Comparison of ENCODE assay signal across 17 cellular contexts in genomic region chr2:238135601-238136150, GRCh38. TPM values are rescaled to one million over a fixed set of nuclear protein-coding genes. Genes with fewer than 3 reads are reported as not detected.
DNase-seq lines count a peak whose midpoint lies in the region; ATAC-seq and TF ChIP-seq lines count a peak whose summit lies in the region.
"Had no signal": no experiment of that assay in that cellular context is flagged by ENCODE, and none has a peak within 500 bp of the region (broad histone marks: within the 10 kb centered on the region; RNA-seq: fewer than 3 reads in every experiment).

No MANE protein-coding gene starts in this region.

- no peak overlapping the region for H3K4me3 ChIP-seq in right atrium auricular region
- H3K4me3 ChIP-seq in lower lobe of right lung, result no peak overlapping the region
- no peak overlapping the region for H3K4me3 ChIP-seq in psoas muscle
- H3K4me3 ChIP-seq: A549, HAP-1 had no signal

- TF ChIP-seq CTCF in right atrium auricular region (IDR thresholded peaks at IDR 0.05) (no peak), lower lobe of right lung (IDR thresholded peaks at IDR 0.05) (no peak), psoas muscle (IDR thresholded peaks at IDR 0.05) (no peak), Calu3 (IDR thresholded peaks at IDR 0.05; ENCODE audit: unreplicated experiment) (no peak)

- H3K4me3 Mint-ChIP-seq in Calu3 (ENCODE audit: low read depth, unreplicated experiment), result no peak overlapping the region
- H3K4me3 Mint-ChIP-seq: CD14-positive monocyte; CD8-positive, alpha-beta T cell had no signal

- H3K9me3 ChIP-seq in right atrium auricular region, result no peaks in the 10 kb centered on the region
- no peaks in the 10 kb centered on the region for H3K9me3 ChIP-seq in lower lobe of right lung
- H3K9me3 ChIP-seq in psoas muscle, result no peaks in the 10 kb centered on the region
- H3K9me3 ChIP-seq: A549, HAP-1 had no signal

- ATAC-seq in lower lobe of right lung (no peak), psoas muscle (no peak), HG03460 (IDR thresholded peaks at IDR 0.05; ENCODE audit: unreplicated experiment) (no peak)
- ATAC-seq: A549; CD8-positive, alpha-beta T cell; HepG2 had no signal

- H3K27me3 ChIP-seq in right atrium auricular region (no peaks in the 10 kb centered on the region), lower lobe of right lung (ENCODE audit: low read depth) (no peaks in the 10 kb centered on the region), psoas muscle (ENCODE audit: insufficient read depth in 3 of 3, low read length in 2 of 3) (no peaks in the 10 kb centered on the region)

- intact Hi-C loops in cardiac septum (cut with DNase I), result loop anchor here (5.0 kb wide), 1 partner anchor 73 kb away; the partner anchor contains the start of gene SCLY
- intact Hi-C loops in lower lobe of right lung (cut with DNase I), result no loop called here
- intact Hi-C loops in psoas muscle (cut with DNase I), result loop anchor here (5.0 to 10.0 kb wide), 3 partner anchors 168 to 271 kb away; partner anchors contain the start of gene UBE2F (in 2 of the 2)
- intact Hi-C loops in Calu3 (cut with micrococcal nuclease; ENCODE audit: unreplicated experiment), result no loop called here

- peaks cover 2% of the 10 kb centered on the region for H3K36me3 ChIP-seq in right atrium auricular region
- no peaks in the 10 kb centered on the region for H3K36me3 ChIP-seq in lower lobe of right lung
- peaks cover 0 to 11% of the 10 kb centered on the region in 2 donors for H3K36me3 ChIP-seq in psoas muscle (ENCODE audit: insufficient read depth in 1 of 2, low read depth in 1 of 2)
- H3K36me3 ChIP-seq: HAP-1 had no signal

- no peaks in the 10 kb centered on the region for H3K36me3 Mint-ChIP-seq in Calu3 (ENCODE audit: insufficient read depth, unreplicated experiment)
- H3K36me3 Mint-ChIP-seq: CD14-positive monocyte; CD8-positive, alpha-beta T cell had no signal

- peaks cover 6% of the 10 kb centered on the region for H3K4me1 Mint-ChIP-seq in Calu3 (ENCODE audit: low read depth, unreplicated experiment)

- no peaks in the 10 kb centered on the region for H3K9me3 Mint-ChIP-seq in Calu3 (ENCODE audit: low read depth, unreplicated experiment)
- H3K9me3 Mint-ChIP-seq: CD14-positive monocyte; CD8-positive, alpha-beta T cell had no signal

- CTCF ChIA-PET in Calu3 (lab: Charles Lee), result no interaction called here

- WGBS in psoas muscle, 3 donors, result 79 to 84% (median 80%) methylated on average over 15 of the region's 15 CpGs

- no TSS peak for BruUV-seq in Calu3 (replicated peaks; lab: Mats Ljungman, UMichigan)

- peak overlapping the region; percentile 90 to 96 for H3K27ac ChIP-seq in right atrium auricular region
- H3K27ac ChIP-seq in lower lobe of right lung, result no peak overlapping the region
- H3K27ac ChIP-seq in psoas muscle, result peak overlapping the region; percentile 99

- H3K27me3 Mint-ChIP-seq in Calu3 (ENCODE audit: unreplicated experiment), result peaks cover 7% of the 10 kb centered on the region

- DNase-seq in right atrium auricular region (ENCODE audit: low spot score), result no peak
- no peak for DNase-seq in cardiac septum (ENCODE audit: low spot score)
- peak; percentile 21 for DNase-seq in lower lobe of right lung
- DNase-seq in psoas muscle, result peak in 1 of 2 donors; percentile 50
- no peak for DNase-seq in A172 (ENCODE audit: low spot score)
- no peak for DNase-seq in Calu3
- DNase-seq: COR-L47, DND-41, GDM1 had no signal

- H3K4me1 ChIP-seq in right atrium auricular region (peaks cover 0 to 44% of the 10 kb centered on the region in 2 donors), lower lobe of right lung (peaks cover 6% of the 10 kb centered on the region), psoas muscle (peaks cover 38% of the 10 kb centered on the region)
- H3K4me1 ChIP-seq: HAP-1 had no signal

- H3K27ac Mint-ChIP-seq in Calu3 (ENCODE audit: unreplicated experiment), result no peak overlapping the region
- H3K27ac Mint-ChIP-seq: CD8-positive, alpha-beta T cell had no signal

RNA-seq across cellular contexts. Expression of gene KLHL30, which starts 2.8 kb away (rescaled TPM):
- total RNA-seq in right atrium auricular region, result 10 to 100 TPM; 24.9 to 29.0 TPM
- total RNA-seq in cardiac septum, result 14.3 TPM
- 0.71 TPM for total RNA-seq in lower lobe of right lung
- total RNA-seq in psoas muscle, result 100 to 1,000 TPM in 3 of 4 donors, 10 to 100 TPM in 1; 82.1 to 175 (median 153) TPM
- polyA plus RNA-seq in psoas muscle, result 100 to 1,000 TPM in 1 of 3 donors, 10 to 100 TPM in 2; 67.7 to 121 (median 91.7) TPM
- 6.3 and 7.4 TPM in 2 replicates for total RNA-seq in A172 (2014; rRNA removed; shearing (Covaris generic))
- total RNA-seq in Calu3 (2022), result 0.64 and 1.3 TPM in 2 replicates
- total RNA-seq: CD8-positive, alpha-beta T cell; H1; HepG2 had no signal
- polyA plus RNA-seq: AG04450, H1 had no signal

RNA-seq across cellular contexts. Expression of gene ERFE, which starts 23.1 kb away (rescaled TPM):
- total RNA-seq in right atrium auricular region (1 to 10 TPM in 1 of 2 donors, under 1 TPM in 1; 0.33 to 1.5 TPM), cardiac septum (0.62 TPM), lower lobe of right lung (not detected), psoas muscle (10 to 100 TPM in 1 of 4 donors, 1 to 10 TPM in 3; 1.8 to 18.2 (median 4.5) TPM), Calu3 (2022) (2.4 and 4.0 TPM in 2 replicates)
- 10 to 100 TPM in 1 of 3 donors, 1 to 10 TPM in 2; 1.4 to 15.4 (median 1.7) TPM for polyA plus RNA-seq in psoas muscle
- total RNA-seq in A172 (2014; rRNA removed; shearing (Covaris generic)), result 25.3 and 31.3 TPM in 2 replicates
- total RNA-seq: CD8-positive, alpha-beta T cell; HepG2 had no signal
- polyA plus RNA-seq: CD14-positive monocyte had no signal

RNA-seq across cellular contexts. Expression of gene ESPNL, which starts 35.5 kb away (rescaled TPM):
- total RNA-seq in right atrium auricular region (1 to 10 TPM in 1 of 2 donors, under 1 TPM in 1; 0.26 to 2.0 TPM), cardiac septum (0.08 TPM), lower lobe of right lung (0.09 TPM), psoas muscle (under 1 TPM in 3 of 4 donors, not detected in 1; 0.17 to 0.32 (median 0.22) TPM), Calu3 (2022) (0.19 and 0.61 TPM in 2 replicates)
- polyA plus RNA-seq in psoas muscle, result under 1 TPM; 0.04 to 0.14 (median 0.12) TPM
- total RNA-seq in A172 (2014; rRNA removed; shearing (Covaris generic)), result 0.29 TPM in 1 of 2 replicates, not detected in the other
- total RNA-seq: CD8-positive, alpha-beta T cell had no signal
- polyA plus RNA-seq: CD14-positive monocyte had no signal

Comparison
In these comparisons a context has a peak if more than half of its experiments do, and no peak if none do; other contexts are left out.
1. intact Hi-C loops: an anchor here in cardiac septum (5.0 kb wide) and psoas muscle (5.0 to 10.0 kb wide); none called in lower lobe of right lung and Calu3.